In the genomic region with DNA sequence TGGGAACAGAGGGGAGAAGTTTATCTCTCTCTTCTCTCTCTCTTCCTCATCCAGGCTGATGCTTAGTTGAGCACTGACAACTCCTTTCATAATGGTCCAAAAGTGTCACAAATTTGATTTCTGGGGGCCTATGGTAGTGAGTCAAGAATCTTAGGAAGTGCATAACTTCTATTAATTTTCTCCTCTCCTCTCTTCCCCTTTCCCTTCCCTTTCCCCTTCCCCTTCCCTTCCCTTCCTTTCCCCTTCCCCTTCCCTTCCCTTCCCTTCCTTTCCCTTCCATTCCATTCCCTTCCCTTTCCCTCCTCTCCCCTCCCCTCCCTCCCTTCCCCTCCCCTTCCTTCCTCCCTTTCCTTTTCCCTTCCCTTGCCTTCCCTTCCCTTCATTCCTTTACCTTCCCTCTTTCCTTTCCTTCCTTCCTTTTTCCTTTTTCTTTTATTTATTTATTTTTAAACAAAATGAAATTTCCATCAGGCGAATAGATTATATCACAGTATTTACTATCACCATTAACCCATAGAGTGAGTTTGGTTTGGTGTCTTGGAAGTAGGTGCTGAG, we compare ENCODE assay signal across 24 cellular contexts.
"Had no signal": no experiment of that assay in that cellular context is flagged by ENCODE, and none has a peak within 500 bp of the region (broad histone marks: within the 10 kb centered on the region; RNA-seq: fewer than 3 reads in every experiment).

No MANE protein-coding gene starts in this region.

- DNase-seq: activated CD4-positive, alpha-beta T cell treated with anti-CD3 and anti-CD28 coated beads for 36 hours; activated CD8-positive, alpha-beta memory T cell treated with anti-CD3 and anti-CD28 coated beads, Interleukin-2, amount 50 U/mL, for 48 hours; activated CD8-positive, alpha-beta T cell treated with anti-CD3 and anti-CD28 coated beads, Interleukin-2, amount 10 ng/mL, durations not matched to agents 7 days and 5 days; activated T-cell treated with anti-CD3 and anti-CD28 coated beads, Interleukin-2, amount 50 U/mL, for 1 hour; body of pancreas; MV-4-11; NCI-H1417 treated with DMSO at 0.1 percent for 48 hours; NCI-H1694; NCI-H2029 treated with DMSO at 0.1 percent for 48 hours; NCI-H345; NCI-H510A; NCI-H526 treated with DMSO at 0.1 percent for 48 hours; NCI-H82; RPMI8226; SHP77; T-helper 17 cell; T-helper 9 cell had no signal

- H3K4me1 Mint-ChIP-seq: activated CD4-positive, alpha-beta T cell treated with anti-CD3 and anti-CD28 coated beads for 36 hours; activated naive CD4-positive, alpha-beta T cell treated with anti-CD3 and anti-CD28 coated beads, Interleukin-2, amount 50 U/mL, for 24 hours; T-helper 17 cell had no signal

- H3K27ac Mint-ChIP-seq: activated CD4-positive, alpha-beta T cell treated with anti-CD3 and anti-CD28 coated beads for 36 hours; activated CD8-positive, alpha-beta T cell treated with anti-CD3 and anti-CD28 coated beads, Interleukin-2, amount 10 ng/mL, durations not matched to agents 7 days and 5 days; activated naive CD4-positive, alpha-beta T cell treated with anti-CD3 and anti-CD28 coated beads, Interleukin-2, amount 50 U/mL, for 24 hours; T-helper 17 cell had no signal

- H3K4me2 ChIP-seq: KMS-11 had no signal

- H3K27me3 ChIP-seq: body of pancreas, cardiac muscle cell, MG63, SJSA1 had no signal

- H3K9ac ChIP-seq: KMS-11 had no signal

- H3K4me1 ChIP-seq: body of pancreas had no signal

- H3K27ac ChIP-seq: body of pancreas, cardiac muscle cell, KMS-11, VCaP had no signal

- H3K36me3 ChIP-seq: cardiac muscle cell, MG63, SJSA1 had no signal

- H3K9me3 ChIP-seq: body of pancreas had no signal

- H3K4me3 ChIP-seq: body of pancreas, cardiac muscle cell, MG63, SJSA1 had no signal

- H3K36me3 Mint-ChIP-seq: activated naive CD4-positive, alpha-beta T cell treated with anti-CD3 and anti-CD28 coated beads, Interleukin-2, amount 50 U/mL, for 24 hours had no signal

- H3K4me3 Mint-ChIP-seq: activated CD4-positive, alpha-beta T cell treated with anti-CD3 and anti-CD28 coated beads for 36 hours; activated CD8-positive, alpha-beta T cell treated with anti-CD3 and anti-CD28 coated beads, Interleukin-2, amount 10 ng/mL, durations not matched to agents 7 days and 5 days; activated naive CD4-positive, alpha-beta T cell treated with anti-CD3 and anti-CD28 coated beads, Interleukin-2, amount 50 U/mL, for 24 hours; T-helper 17 cell had no signal

- ATAC-seq: activated CD4-positive, alpha-beta T cell treated with anti-CD3 and anti-CD28 coated beads for 36 hours; activated CD8-positive, alpha-beta T cell treated with anti-CD3 and anti-CD28 coated beads, Interleukin-2, amount 10 ng/mL, durations not matched to agents 7 days and 5 days; body of pancreas; Panc1; T-helper 17 cell had no signal
